ENCODE assay signal across 16 cellular contexts in the genomic region with DNA sequence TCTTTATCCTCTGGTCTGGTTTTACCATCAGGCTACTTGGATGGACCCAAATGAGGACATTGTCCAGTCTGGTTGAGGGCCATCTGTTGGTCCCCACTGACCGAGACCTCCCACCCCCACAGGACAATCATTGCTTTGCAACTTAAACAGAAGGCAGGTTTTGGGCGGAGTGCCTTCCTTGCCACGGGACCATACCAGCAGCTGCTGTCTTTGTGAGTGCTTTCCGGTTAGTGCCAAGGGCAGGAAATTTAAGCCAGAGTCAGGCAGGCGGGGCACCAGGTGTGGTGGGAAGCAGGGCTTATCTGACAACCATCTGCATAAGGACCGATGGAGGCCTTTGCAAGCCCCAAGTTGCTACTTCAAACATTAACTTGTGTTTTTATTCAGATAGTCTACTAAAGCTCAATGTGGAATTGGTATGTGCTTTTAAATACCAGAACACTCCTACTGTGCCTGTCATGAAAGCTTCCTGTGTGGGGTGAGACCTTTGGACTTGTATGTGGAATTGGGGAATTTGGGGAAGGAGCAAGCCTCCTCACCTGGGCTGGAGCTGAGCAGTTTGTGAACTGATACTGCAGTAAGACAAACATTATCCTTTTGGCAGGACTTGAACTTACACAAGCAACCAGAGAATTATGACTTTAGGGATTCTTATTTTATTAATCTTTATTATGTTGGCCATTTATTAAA. TPM values are rescaled to one million over a fixed set of nuclear protein-coding genes. Genes with fewer than 3 reads are reported as not detected.
DNase-seq lines count a peak whose midpoint lies in the region; ATAC-seq and TF ChIP-seq lines count a peak whose summit lies in the region.
"Had no signal": no experiment of that assay in that cellular context is flagged by ENCODE, and none has a peak within 500 bp of the region (broad histone marks: within the 10 kb centered on the region; RNA-seq: fewer than 3 reads in every experiment).

No MANE protein-coding gene starts in this region.

- H3K27ac ChIP-seq in mesenchymal stem cell (ENCODE audit: low read length, poor library complexity, severe bottlenecking): no peak overlapping the region
- H3K27ac ChIP-seq: left lung, uterus had no signal

- no peak overlapping the region for H2BK15ac ChIP-seq in mesenchymal stem cell (ENCODE audit: low read depth, poor library complexity, severe bottlenecking)

- POLR2A ChIA-PET in Caco-2 (lab: Charles Lee): no interaction called here

- ATAC-seq in GM19467 (IDR thresholded peaks at IDR 0.05; ENCODE audit: unreplicated experiment): no peak
- ATAC-seq: effector memory CD8-positive, alpha-beta T cell; left lung; SK-N-SH treated with all-trans-retinoic acid at 6 μM for 48 hours had no signal

- H3K79me1 ChIP-seq in mesenchymal stem cell (replicated peaks; ENCODE audit: low read length, poor library complexity, severe bottlenecking): no peaks in the 10 kb centered on the region

- peak overlapping the region in 1 of 2 experiments; percentile 72 for H3K14ac ChIP-seq in mesenchymal stem cell (ENCODE audit: low read length in 2 of 2)

- no peak overlapping the region for H4K91ac ChIP-seq in mesenchymal stem cell (ENCODE audit: low read length)

- intact Hi-C loops in Caco-2 (cut with micrococcal nuclease; ENCODE audit: unreplicated experiment): no loop called here

- WGBS in mesenchymal stem cell: 87% methylated on average over 5 of the region's 6 CpGs

- no peaks in the 10 kb centered on the region for H3K27me3 ChIP-seq in Caco-2 (replicated peaks; ENCODE audit: control insufficient read depth, insufficient read depth, low read length)
- no peaks in the 10 kb centered on the region for H3K27me3 ChIP-seq in mesenchymal stem cell (ENCODE audit: control insufficient read depth in 1 of 2, insufficient read depth in 1 of 2, low read length in 2 of 2)
- H3K27me3 ChIP-seq in MG63: peaks cover 5% of the 10 kb centered on the region; the same call in 1 of the 2 replicates
- H3K27me3 ChIP-seq: left lung, uterus had no signal

- no peak overlapping the region for H2BK5ac ChIP-seq in mesenchymal stem cell (ENCODE audit: low read depth, low read length, poor library complexity, severe bottlenecking)

- H3K23ac ChIP-seq in mesenchymal stem cell (ENCODE audit: low read length in 2 of 2): peak overlapping the region in 1 of 2 experiments; percentile 46

- TF ChIP-seq CTCF in Caco-2 (IDR thresholded peaks at IDR 0.05; ENCODE audit: insufficient read depth in 1 of 2, low read depth in 1 of 2, low read length in 1 of 2, severe bottlenecking in 1 of 2, unreplicated experiment in 1 of 2): no peak

- H2AK5ac ChIP-seq in mesenchymal stem cell (ENCODE audit: low read length, severe bottlenecking): no peak overlapping the region

- peak overlapping the region in 1 of 2 experiments; percentile 33 for H2BK12ac ChIP-seq in mesenchymal stem cell (ENCODE audit: low read length in 2 of 2)

- H3K27me3 Mint-ChIP-seq in T-helper 2 cell treated with Interferon-gamma antibody and Interleukin-4, amounts not matched to agents 5 μg/mL and 100 μg/mL, for 36 hours (ENCODE audit: low read depth): no peaks in the 10 kb centered on the region
- peaks cover under 1% of the 10 kb centered on the region for H3K27me3 Mint-ChIP-seq in Caco-2 (ENCODE audit: insufficient read depth, unreplicated experiment)
- H3K27me3 Mint-ChIP-seq: effector memory CD8-positive, alpha-beta T cell had no signal

- H3K36me3 ChIP-seq in Caco-2 (ENCODE audit: control insufficient read depth, insufficient read depth, low read length) (no peaks in the 10 kb centered on the region), mesenchymal stem cell (ENCODE audit: control insufficient read depth in 1 of 2, insufficient read depth in 2 of 2, low read depth in 1 of 2, low read length in 2 of 2) (no peaks in the 10 kb centered on the region), MG63 (no peaks in the 10 kb centered on the region)
- H3K36me3 ChIP-seq: left lung, uterus had no signal

- peak overlapping the region; percentile 29 for H3K4me3 Mint-ChIP-seq in T-helper 2 cell treated with Interferon-gamma antibody and Interleukin-4, amounts not matched to agents 5 μg/mL and 100 μg/mL, for 36 hours
- no peak overlapping the region for H3K4me3 Mint-ChIP-seq in Caco-2 (ENCODE audit: unreplicated experiment)
- H3K4me3 Mint-ChIP-seq: effector memory CD8-positive, alpha-beta T cell had no signal

- peaks cover 36% of the 10 kb centered on the region for H3K4me1 Mint-ChIP-seq in T-helper 2 cell treated with Interferon-gamma antibody and Interleukin-4, amounts not matched to agents 5 μg/mL and 100 μg/mL, for 36 hours (ENCODE audit: low read depth)
- peaks cover 6% of the 10 kb centered on the region for H3K4me1 Mint-ChIP-seq in Caco-2 (ENCODE audit: low read depth, unreplicated experiment)

- H3K4ac ChIP-seq in mesenchymal stem cell (ENCODE audit: low read depth in 1 of 2, low read length in 2 of 2): no peak overlapping the region

- peak overlapping the region; percentile 42 for H3K27ac Mint-ChIP-seq in T-helper 2 cell treated with Interferon-gamma antibody and Interleukin-4, amounts not matched to agents 5 μg/mL and 100 μg/mL, for 36 hours
- H3K27ac Mint-ChIP-seq in Caco-2 (ENCODE audit: unreplicated experiment): peak overlapping the region; percentile 19
- H3K27ac Mint-ChIP-seq: effector memory CD8-positive, alpha-beta T cell had no signal

- no peaks in the 10 kb centered on the region for H3K9me3 Mint-ChIP-seq in T-helper 2 cell treated with Interferon-gamma antibody and Interleukin-4, amounts not matched to agents 5 μg/mL and 100 μg/mL, for 36 hours
- no peaks in the 10 kb centered on the region for H3K9me3 Mint-ChIP-seq in Caco-2 (ENCODE audit: unreplicated experiment)
- H3K9me3 Mint-ChIP-seq: effector memory CD8-positive, alpha-beta T cell had no signal

- H2BK120ac ChIP-seq in mesenchymal stem cell (ENCODE audit: low read depth, low read length): no peak overlapping the region

- H3K18ac ChIP-seq in mesenchymal stem cell (ENCODE audit: low read depth in 1 of 2, low read length in 2 of 2): no peak overlapping the region

- no peak overlapping the region for H3K4me2 ChIP-seq in mesenchymal stem cell (ENCODE audit: low read length, poor library complexity, severe bottlenecking)
- H3K4me2 ChIP-seq: smooth muscle cell had no signal

- H3K4me1 ChIP-seq in Caco-2 (peaks cover 12% of the 10 kb centered on the region), mesenchymal stem cell (ENCODE audit: control insufficient read depth, insufficient read depth, low read depth, low read length) (peaks cover 2% of the 10 kb centered on the region)
- H3K4me1 ChIP-seq: left lung, uterus had no signal

- no TSS peak for BruUV-seq in Caco-2 (replicated peaks; lab: Mats Ljungman, UMichigan)

- H3K9me3 ChIP-seq in Caco-2 (no peaks in the 10 kb centered on the region), mesenchymal stem cell (ENCODE audit: control insufficient read depth, low read length) (no peaks in the 10 kb centered on the region), MG63 (no peaks in the 10 kb centered on the region)
- H3K9me3 ChIP-seq: left lung, uterus had no signal

- CTCF ChIA-PET in Caco-2 (lab: Charles Lee): interaction anchor here (0.6 kb wide), 1 partner anchor 424 kb away, joined by 3 read pairs; no protein-coding TSS in a partner anchor

- no peak for DNase-seq in T-helper 2 cell treated with Interferon-gamma antibody and Interleukin-4, amounts not matched to agents 5 μg/mL and 100 μg/mL, for 36 hours (ENCODE audit: low spot score)
- DNase-seq in T-helper 2 cell: no peak
- DNase-seq in Caco-2: no peak
- DNase-seq in NCI-H82 treated with DMSO at 0.1 percent for 48 hours (lab: John Stamatoyannopoulos, UW; ENCODE audit: unreplicated experiment): peak; percentile 48
- DNase-seq in mesenchymal stem cell: no peak
- DNase-seq in MG63: no peak
- no peak for DNase-seq in hypothalamus (lab: John Stamatoyannopoulos, UW)
- DNase-seq: caudate nucleus; effector memory CD8-positive, alpha-beta T cell; left lung; NCI-H2227 treated with DMSO at 0.1 percent for 48 hours; OCI-M1; uterus had no signal

- no peaks in the 10 kb centered on the region for H3K36me3 Mint-ChIP-seq in T-helper 2 cell treated with Interferon-gamma antibody and Interleukin-4, amounts not matched to agents 5 μg/mL and 100 μg/mL, for 36 hours (ENCODE audit: low read depth)
- H3K36me3 Mint-ChIP-seq in Caco-2 (ENCODE audit: insufficient read depth, unreplicated experiment): no peaks in the 10 kb centered on the region

- peak overlapping the region; percentile 18 for H2AFZ ChIP-seq in mesenchymal stem cell (ENCODE audit: low read depth, low read length)

- no peak overlapping the region for H3K4me3 ChIP-seq in Caco-2 (ENCODE audit: low read depth, low read length)
- no peak overlapping the region for H3K4me3 ChIP-seq in mesenchymal stem cell (ENCODE audit: insufficient read depth in 1 of 2, low read depth in 1 of 2, low read length in 2 of 2)
- H3K4me3 ChIP-seq in MG63: no peak overlapping the region
- H3K4me3 ChIP-seq: left lung, smooth muscle cell, uterus had no signal

- no peak overlapping the region for H4K8ac ChIP-seq in mesenchymal stem cell (ENCODE audit: low read length)

- no peak overlapping the region for H3K9ac ChIP-seq in mesenchymal stem cell (ENCODE audit: low read length)

RNA-seq across cellular contexts. Expression of a gene that starts 39.3 kb away (rescaled TPM):
- not detected in 2 replicates for total RNA-seq in Caco-2 (2022)
- 0.14 TPM for polyA plus RNA-seq in mesenchymal stem cell (2013, experiment 1 of 2)
- polyA plus RNA-seq in mesenchymal stem cell (2013, experiment 2 of 2): 0.08 TPM
- not detected in 2 replicates for total RNA-seq in MG63 (2014; rRNA removed; shearing (Covaris generic); ENCODE audit: low replicate concordance)
- total RNA-seq: left lung, smooth muscle cell had no signal
- polyA plus RNA-seq: smooth muscle cell had no signal
